Comparison of ENCODE assay signal across 13 cellular contexts in genomic region chr7:106812027-106812643, GRCh38. TPM values are rescaled to one million over a fixed set of nuclear protein-coding genes. Genes with fewer than 3 reads are reported as not detected.
DNase-seq lines count a peak whose midpoint lies in the region; ATAC-seq lines count a peak whose summit lies in the region.
"Had no signal": no experiment of that assay in that cellular context is flagged by ENCODE, and none has a peak within 500 bp of the region (broad histone marks: within the 10 kb centered on the region; RNA-seq: fewer than 3 reads in every experiment).

No MANE protein-coding gene starts in this region.

- DNase-seq in AG08395 (ENCODE audit: low spot score) (peak; percentile 16), midbrain (lab: John Stamatoyannopoulos, UW) (peak; percentile 25), HCEC 1CT (no peak), NCI-H526 treated with DMSO at 0.1 percent for 48 hours (lab: John Stamatoyannopoulos, UW) (no peak)
- peak; percentile 52 for DNase-seq in activated CD8-positive, alpha-beta T cell treated with anti-CD3 and anti-CD28 coated beads, Interleukin-2, amount 10 ng/mL, durations not matched to agents 7 days and 5 days
- DNase-seq in activated T-cell treated with anti-CD3 and anti-CD28 coated beads, Interleukin-2, amount 50 U/mL, for 24 hours = no peak
- DNase-seq: activated CD4-positive, CD25-positive, alpha-beta regulatory T cell; AML-193; NCI-H69; stimulated activated CD4-positive, alpha-beta T cell treated with anti-CD3 and anti-CD28 coated beads, Interleukin-2, amount 100 ng/mL, for 24 hours had no signal

- POLR2A ChIA-PET in activated CD8-positive, alpha-beta T cell treated with anti-CD3 and anti-CD28 coated beads, Interleukin-2, amount 10 ng/mL, durations not matched to agents 7 days and 5 days (lab: Charles Lee) = no interaction called here

- peak overlapping the region; percentile 41 for H3K27ac Mint-ChIP-seq in activated CD8-positive, alpha-beta T cell treated with anti-CD3 and anti-CD28 coated beads, Interleukin-2, amount 10 ng/mL, durations not matched to agents 7 days and 5 days
- no peak overlapping the region for H3K27ac Mint-ChIP-seq in activated T-cell treated with anti-CD3 and anti-CD28 coated beads, Interleukin-2, amount 50 U/mL, for 24 hours
- H3K27ac Mint-ChIP-seq: progenitor cell of endocrine pancreas had no signal

- peaks cover 15% of the 10 kb centered on the region for H3K4me1 Mint-ChIP-seq in activated CD8-positive, alpha-beta T cell treated with anti-CD3 and anti-CD28 coated beads, Interleukin-2, amount 10 ng/mL, durations not matched to agents 7 days and 5 days (ENCODE audit: low read depth)
- H3K4me1 Mint-ChIP-seq in activated T-cell treated with anti-CD3 and anti-CD28 coated beads, Interleukin-2, amount 50 U/mL, for 24 hours (ENCODE audit: low read depth) = peaks cover 7% of the 10 kb centered on the region

- H3K27me3 Mint-ChIP-seq in activated CD8-positive, alpha-beta T cell treated with anti-CD3 and anti-CD28 coated beads, Interleukin-2, amount 10 ng/mL, durations not matched to agents 7 days and 5 days (ENCODE audit: low read depth) = no peaks in the 10 kb centered on the region
- no peaks in the 10 kb centered on the region for H3K27me3 Mint-ChIP-seq in activated T-cell treated with anti-CD3 and anti-CD28 coated beads, Interleukin-2, amount 50 U/mL, for 24 hours
- H3K27me3 Mint-ChIP-seq: progenitor cell of endocrine pancreas had no signal

- no peak overlapping the region for H3K4me3 Mint-ChIP-seq in activated CD8-positive, alpha-beta T cell treated with anti-CD3 and anti-CD28 coated beads, Interleukin-2, amount 10 ng/mL, durations not matched to agents 7 days and 5 days
- H3K4me3 Mint-ChIP-seq in activated T-cell treated with anti-CD3 and anti-CD28 coated beads, Interleukin-2, amount 50 U/mL, for 24 hours = no peak overlapping the region

- peak; percentile 39 for ATAC-seq in GM18867 (IDR thresholded peaks at IDR 0.05; ENCODE audit: unreplicated experiment)
- ATAC-seq in activated CD8-positive, alpha-beta T cell treated with anti-CD3 and anti-CD28 coated beads, Interleukin-2, amount 10 ng/mL, durations not matched to agents 7 days and 5 days = peak; percentile 80
- ATAC-seq in HG03571 (IDR thresholded peaks at IDR 0.05; ENCODE audit: unreplicated experiment) = no peak

- CTCF ChIA-PET in activated CD8-positive, alpha-beta T cell treated with anti-CD3 and anti-CD28 coated beads, Interleukin-2, amount 10 ng/mL, durations not matched to agents 7 days and 5 days (lab: Charles Lee) = interaction anchor here (0.7 to 1.6 kb wide), 2 partner anchors 135 to 315 kb away, joined by 3 to 5 read pairs; no protein-coding TSS in a partner anchor

- no peaks in the 10 kb centered on the region for H3K36me3 Mint-ChIP-seq in activated CD8-positive, alpha-beta T cell treated with anti-CD3 and anti-CD28 coated beads, Interleukin-2, amount 10 ng/mL, durations not matched to agents 7 days and 5 days (ENCODE audit: low read depth)
- H3K36me3 Mint-ChIP-seq in activated T-cell treated with anti-CD3 and anti-CD28 coated beads, Interleukin-2, amount 50 U/mL, for 24 hours (ENCODE audit: low read depth) = no peaks in the 10 kb centered on the region

- H3K9me3 Mint-ChIP-seq in activated CD8-positive, alpha-beta T cell treated with anti-CD3 and anti-CD28 coated beads, Interleukin-2, amount 10 ng/mL, durations not matched to agents 7 days and 5 days (ENCODE audit: insufficient read depth) = no peaks in the 10 kb centered on the region
- no peaks in the 10 kb centered on the region for H3K9me3 Mint-ChIP-seq in activated T-cell treated with anti-CD3 and anti-CD28 coated beads, Interleukin-2, amount 50 U/mL, for 24 hours

RNA-seq across cellular contexts. Expression of gene PIK3CG, which starts 52.9 kb away (rescaled TPM):
- 10 to 100 TPM; 53.1 to 55.6 TPM for total RNA-seq in activated CD8-positive, alpha-beta T cell treated with anti-CD3 and anti-CD28 coated beads, Interleukin-2, amount 10 ng/mL, durations not matched to agents 7 days and 5 days
- total RNA-seq: progenitor cell of endocrine pancreas had no signal

Comparison
In these comparisons a context has a peak if more than half of its experiments do, and no peak if none do; other contexts are left out.
1. DNase-seq: peak in AG08395 (single experiment), activated CD8-positive, alpha-beta T cell treated with anti-CD3 and anti-CD28 coated beads, Interleukin-2, amount 10 ng/mL, durations not matched to agents 7 days and 5 days (single experiment) and midbrain (single experiment); none in HCEC 1CT (single experiment), NCI-H526 treated with DMSO at 0.1 percent for 48 hours (single experiment) and activated T-cell treated with anti-CD3 and anti-CD28 coated beads, Interleukin-2, amount 50 U/mL, for 24 hours (single experiment).